In the genomic region with DNA sequence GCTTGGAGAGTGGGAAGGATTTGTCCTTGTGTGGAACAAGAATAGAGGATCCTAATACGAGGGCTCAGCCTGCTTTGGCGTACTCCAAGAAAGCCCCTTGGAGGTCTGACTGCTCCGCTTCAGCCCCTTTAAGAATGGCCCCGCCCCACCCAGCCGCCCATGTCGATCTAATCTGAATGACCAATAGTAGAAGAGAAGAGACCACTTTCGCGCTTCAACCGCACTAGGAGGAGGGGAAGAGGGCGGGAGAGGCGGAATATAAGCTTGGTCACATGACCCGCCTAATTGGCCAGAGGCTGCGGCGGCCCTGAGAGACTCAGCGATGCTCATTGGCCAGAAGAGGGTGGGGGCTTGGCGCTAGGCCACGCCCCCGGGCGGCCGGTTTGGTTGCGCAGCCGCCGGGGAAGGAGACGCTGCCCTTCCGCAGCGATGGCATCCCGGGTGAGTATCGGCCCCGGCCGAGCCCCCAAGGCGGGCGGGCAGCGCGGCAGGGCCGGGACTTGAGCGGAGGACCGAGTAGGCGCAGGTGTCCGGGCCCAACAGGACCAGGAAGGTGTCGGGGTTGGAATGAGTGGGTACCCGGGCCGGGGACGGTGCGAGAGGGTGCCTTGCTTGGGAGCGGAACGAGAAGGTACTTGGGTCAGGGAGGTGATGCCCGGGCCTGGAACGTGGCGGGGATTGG, we compare ENCODE assay signal across 8 cellular contexts.
DNase-seq lines count a peak whose midpoint lies in the region; FAIRE-seq and TF ChIP-seq lines count a peak whose summit lies in the region.

A gene with protein sequence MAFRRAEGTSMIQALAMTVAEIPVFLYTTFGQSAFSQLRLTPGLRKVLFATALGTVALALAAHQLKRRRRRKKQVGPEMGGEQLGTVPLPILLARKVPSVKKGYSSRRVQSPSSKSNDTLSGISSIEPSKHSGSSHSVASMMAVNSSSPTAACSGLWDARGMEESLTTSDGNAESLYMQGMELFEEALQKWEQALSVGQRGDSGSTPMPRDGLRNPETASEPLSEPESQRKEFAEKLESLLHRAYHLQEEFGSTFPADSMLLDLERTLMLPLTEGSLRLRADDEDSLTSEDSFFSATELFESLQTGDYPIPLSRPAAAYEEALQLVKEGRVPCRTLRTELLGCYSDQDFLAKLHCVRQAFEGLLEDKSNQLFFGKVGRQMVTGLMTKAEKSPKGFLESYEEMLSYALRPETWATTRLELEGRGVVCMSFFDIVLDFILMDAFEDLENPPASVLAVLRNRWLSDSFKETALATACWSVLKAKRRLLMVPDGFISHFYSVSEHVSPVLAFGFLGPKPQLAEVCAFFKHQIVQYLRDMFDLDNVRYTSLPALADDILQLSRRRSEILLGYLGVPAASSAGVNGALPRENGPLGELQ (plus strand): TSS at position 386 of the 682 bp plus-strand sequence. CDS start 3,969 bp downstream, outside the sequence.

- no peaks in the 10 kb centered on the region for H3K9me3 Mint-ChIP-seq in nephron
- no peaks in the 10 kb centered on the region for H3K9me3 Mint-ChIP-seq in stimulated activated naive CD8-positive, alpha-beta T cell treated with anti-CD3 and anti-CD28 coated beads, Interleukin-15, Interleukin-2, amounts not matched to agents 100 ng/mL and 50 ng/mL, for 24 hours

- peaks cover 25% of the 10 kb centered on the region for H3K79me2 ChIP-seq in Loucy (ENCODE audit: insufficient read depth, low read length)

- H4K20me1 ChIP-seq in Loucy (ENCODE audit: insufficient read depth, low read length, poor library complexity, severe bottlenecking), result no peaks in the 10 kb centered on the region

- DNase-seq in EL (peak; percentile 99), H54 (ENCODE audit: insufficient read length, low spot score) (peak; percentile 99), fibroblast of pulmonary artery (ENCODE audit: low read depth) (peak; percentile 99)
- DNase-seq in activated effector memory CD4-positive, alpha-beta T cell treated with Interleukin-2 at 50 U/mL for 16 hours, result peak; percentile 91

- peak within 1 kb of the TSS; percentile 90 to 94 (median 91) for H3K4me3 Mint-ChIP-seq in nephron
- peak within 1 kb of the TSS; percentile 90 for H3K4me3 Mint-ChIP-seq in stimulated activated naive CD8-positive, alpha-beta T cell treated with anti-CD3 and anti-CD28 coated beads, Interleukin-15, Interleukin-2, amounts not matched to agents 100 ng/mL and 50 ng/mL, for 24 hours

- peak within 1 kb of the TSS; percentile 87 to 92 (median 90) for H3K27ac Mint-ChIP-seq in nephron
- peak within 1 kb of the TSS; percentile 66 for H3K27ac Mint-ChIP-seq in stimulated activated naive CD8-positive, alpha-beta T cell treated with anti-CD3 and anti-CD28 coated beads, Interleukin-15, Interleukin-2, amounts not matched to agents 100 ng/mL and 50 ng/mL, for 24 hours

- H3K27me3 ChIP-seq in Loucy (ENCODE audit: insufficient read depth, low read length, poor library complexity, severe bottlenecking), result no peaks in the 10 kb centered on the region

- H3K36me3 ChIP-seq in Loucy (ENCODE audit: insufficient read depth, low read length), result no peaks in the 10 kb centered on the region

- no peaks in the 10 kb centered on the region for H3K9me2 ChIP-seq in Loucy (replicated peaks; ENCODE audit: low read depth, low read length)

- peaks cover 23% of the 10 kb centered on the region for H3K4me1 Mint-ChIP-seq in nephron
- H3K4me1 Mint-ChIP-seq in stimulated activated naive CD8-positive, alpha-beta T cell treated with anti-CD3 and anti-CD28 coated beads, Interleukin-15, Interleukin-2, amounts not matched to agents 100 ng/mL and 50 ng/mL, for 24 hours (ENCODE audit: low read depth), result peaks cover 20% of the 10 kb centered on the region

- peak within 1 kb of the TSS; percentile 86 for H3K4me2 ChIP-seq in Loucy (ENCODE audit: low read depth, low read length, poor library complexity, severe bottlenecking)

- peaks cover 6% of the 10 kb centered on the region for H3K4me1 ChIP-seq in Loucy (ENCODE audit: insufficient read depth, low read length, poor library complexity, severe bottlenecking)

- peak within 1 kb of the TSS; percentile 90 for H2AFZ ChIP-seq in Loucy (ENCODE audit: low read length)

- H3K9me3 ChIP-seq in Loucy (ENCODE audit: insufficient read depth, low read depth, low read length), result no peaks in the 10 kb centered on the region

- no peaks in the 10 kb centered on the region for H3K27me3 Mint-ChIP-seq in nephron (ENCODE audit: low read depth)
- no peaks in the 10 kb centered on the region for H3K27me3 Mint-ChIP-seq in stimulated activated naive CD8-positive, alpha-beta T cell treated with anti-CD3 and anti-CD28 coated beads, Interleukin-15, Interleukin-2, amounts not matched to agents 100 ng/mL and 50 ng/mL, for 24 hours

- TF ChIP-seq CTCF in Loucy (conservative IDR thresholded peaks at IDR 0.05; ENCODE audit: low read length), result no peak
- TF ChIP-seq CTCF in fibroblast of pulmonary artery (IDR thresholded peaks at IDR 0.05; ENCODE audit: low read length, missing control alignments), result no peak
- no peak for TF ChIP-seq CTCF in nephron (IDR thresholded peaks at IDR 0.05; ENCODE audit: unreplicated experiment in 3 of 3)

- H3K9ac ChIP-seq in Loucy (ENCODE audit: low read depth, low read length, poor library complexity, severe bottlenecking), result peak within 1 kb of the TSS; percentile 70

- H3K4me3 ChIP-seq in Loucy (ENCODE audit: low read length, poor library complexity, severe bottlenecking) (peak within 1 kb of the TSS; percentile 78), fibroblast of pulmonary artery (replicated peaks; ENCODE audit: low read depth, low read length) (peak within 1 kb of the TSS; percentile 96)

- no peaks in the 10 kb centered on the region for H3K36me3 Mint-ChIP-seq in nephron (ENCODE audit: low read depth)
- peaks cover 3% of the 10 kb centered on the region for H3K36me3 Mint-ChIP-seq in stimulated activated naive CD8-positive, alpha-beta T cell treated with anti-CD3 and anti-CD28 coated beads, Interleukin-15, Interleukin-2, amounts not matched to agents 100 ng/mL and 50 ng/mL, for 24 hours (ENCODE audit: low read depth)

- TF ChIP-seq POLR2A in H54 (IDR thresholded peaks at IDR 0.05; ENCODE audit: low read depth, low read length), result peak; percentile 93
- peak; percentile 85 for TF ChIP-seq POLR2A in Raji (IDR thresholded peaks at IDR 0.05; ENCODE audit: insufficient read depth, low read depth, low read length)

- no peaks in the 10 kb centered on the region for H3F3A ChIP-seq in Loucy (ENCODE audit: low read depth)

- FAIRE-seq in H54 (lab: Jason Lieb, UNC), result peak; percentile 75

Comparison
In these comparisons a context has a peak if more than half of its experiments do, and no peak if none do; other contexts are left out.
1. Peak in every context shown above with its lines: DNase-seq and H3K4me3 ChIP-seq.